ENCODE assay signal across 18 cellular contexts in genomic region chr15:70192490-70192889, GRCh38.
DNase-seq lines count a peak whose midpoint lies in the region; ATAC-seq and TF ChIP-seq lines count a peak whose summit lies in the region.
"Had no signal": no experiment of that assay in that cellular context is flagged by ENCODE, and none has a peak within 500 bp of the region (broad histone marks: within the 10 kb centered on the region; RNA-seq: fewer than 3 reads in every experiment).

No MANE protein-coding gene starts in this region.

- 68 to 81% methylated on average over 9 of the region's 9 CpGs for WGBS in sigmoid colon, 2 donors

- TF ChIP-seq POLR2A in sigmoid colon (IDR thresholded peaks at IDR 0.05), result no peak

- H3K4me3 Mint-ChIP-seq in natural killer cell treated with Interleukin-12 subunit alpha and Interleukin-12 subunit beta and Interleukin-15 and Interleukin-18, amount 100 ng/mL, for 72 hours, result no peak overlapping the region
- H3K4me3 Mint-ChIP-seq in natural killer cell, result no peak overlapping the region
- H3K4me3 Mint-ChIP-seq: CD4-positive, alpha-beta memory T cell; H9; IgD-negative memory B cell had no signal

- H3K27me3 Mint-ChIP-seq in natural killer cell treated with Interleukin-12 subunit alpha and Interleukin-12 subunit beta and Interleukin-15 and Interleukin-18, amount 100 ng/mL, for 72 hours, result peaks cover 15 to 34% of the 10 kb centered on the region in 2 donors
- H3K27me3 Mint-ChIP-seq in natural killer cell (ENCODE audit: low read depth in 2 of 2), result peaks cover 32 to 54% of the 10 kb centered on the region in 2 donors
- H3K27me3 Mint-ChIP-seq: CD4-positive, alpha-beta memory T cell had no signal

- no peak overlapping the region for H3K27ac ChIP-seq in sigmoid colon
- H3K27ac ChIP-seq: C4-2B had no signal

- no peaks in the 10 kb centered on the region for H3K4me1 Mint-ChIP-seq in natural killer cell treated with Interleukin-12 subunit alpha and Interleukin-12 subunit beta and Interleukin-15 and Interleukin-18, amount 100 ng/mL, for 72 hours (ENCODE audit: low read depth in 2 of 2)
- H3K4me1 Mint-ChIP-seq in natural killer cell, result no peaks in the 10 kb centered on the region

- peaks cover 0 to 4% (median 0%) of the 10 kb centered on the region in 4 donors for H3K9me3 ChIP-seq in sigmoid colon

- H3K9me3 Mint-ChIP-seq in natural killer cell treated with Interleukin-12 subunit alpha and Interleukin-12 subunit beta and Interleukin-15 and Interleukin-18, amount 100 ng/mL, for 72 hours, result no peaks in the 10 kb centered on the region
- H3K9me3 Mint-ChIP-seq in natural killer cell, result peaks cover 2 to 3% of the 10 kb centered on the region in 2 donors

- H3K27ac Mint-ChIP-seq in natural killer cell treated with Interleukin-12 subunit alpha and Interleukin-12 subunit beta and Interleukin-15 and Interleukin-18, amount 100 ng/mL, for 72 hours, result no peak overlapping the region
- H3K27ac Mint-ChIP-seq in natural killer cell, result no peak overlapping the region
- H3K27ac Mint-ChIP-seq: CD4-positive, alpha-beta memory T cell; H9; IgD-negative memory B cell had no signal

- H3K4me3 ChIP-seq in sigmoid colon, result no peak overlapping the region

- H3K36me3 ChIP-seq in sigmoid colon, result no peaks in the 10 kb centered on the region
- H3K36me3 ChIP-seq: BE2C had no signal

- H3K36me3 Mint-ChIP-seq in natural killer cell treated with Interleukin-12 subunit alpha and Interleukin-12 subunit beta and Interleukin-15 and Interleukin-18, amount 100 ng/mL, for 72 hours, result peaks cover 5% of the 10 kb centered on the region
- no peaks in the 10 kb centered on the region for H3K36me3 Mint-ChIP-seq in natural killer cell
- H3K36me3 Mint-ChIP-seq: IgD-negative memory B cell had no signal

- H3K27me3 ChIP-seq in sigmoid colon, result no peaks in the 10 kb centered on the region
- H3K27me3 ChIP-seq: BE2C had no signal

- peaks cover 0 to 26% (median 19%) of the 10 kb centered on the region in 4 donors for H3K4me1 ChIP-seq in sigmoid colon

- intact Hi-C loops in natural killer cell (cut with micrococcal nuclease) (no loop called here), sigmoid colon (cut with DNase I) (loop anchor here (10.0 kb wide), 1 partner anchor 72 kb away; no protein-coding TSS in a partner anchor), sciatic nerve (cut with DNase I) (no loop called here)

- peak; percentile 58 for DNase-seq in natural killer cell treated with Interleukin-12 subunit alpha and Interleukin-12 subunit beta and Interleukin-15 and Interleukin-18, amount 100 ng/mL, for 72 hours (ENCODE audit: low spot score)
- no peak for DNase-seq in natural killer cell
- DNase-seq in left lobe of liver (ENCODE audit: low spot score), result no peak
- DNase-seq in sigmoid colon, result peak; percentile 25
- no peak for DNase-seq in ACHN
- DNase-seq in sciatic nerve (ENCODE audit: low spot score), result no peak
- DNase-seq: BE2C; CD4-positive, alpha-beta memory T cell; COR-L47; DMS153; DMS79 treated with DMSO at 0.1 percent for 48 hours; EL; GOT3; H9; KG1 had no signal

- ATAC-seq in natural killer cell treated with Interleukin-12 subunit alpha and Interleukin-12 subunit beta and Interleukin-15 and Interleukin-18, amount 100 ng/mL, for 72 hours, result no peak
- ATAC-seq in natural killer cell (no peak), left lobe of liver (peak; percentile 5), sciatic nerve (no peak), GM21360 (IDR thresholded peaks at IDR 0.05; ENCODE audit: unreplicated experiment) (no peak)

- in situ Hi-C loops in ACHN (cut with HindIII; ENCODE audit: low pct_ligation_motif_present, low pct_unique_long_range_greater_than_20kb, low sequenced_read_pairs), result no loop called here

- no peak for TF ChIP-seq EP300 in sigmoid colon (IDR thresholded peaks at IDR 0.05)

- TF ChIP-seq CTCF in natural killer cell (IDR thresholded peaks at IDR 0.05), result no peak
- no peak for TF ChIP-seq CTCF in sigmoid colon (IDR thresholded peaks at IDR 0.05)

Comparison
In these comparisons a context has a peak if more than half of its experiments do, and no peak if none do; other contexts are left out.
1. DNase-seq: peak in natural killer cell treated with Interleukin-12 subunit alpha and Interleukin-12 subunit beta and Interleukin-15 and Interleukin-18, amount 100 ng/mL, for 72 hours (single experiment) and sigmoid colon (single experiment); none in natural killer cell (single experiment), left lobe of liver (single experiment), ACHN (single experiment) and sciatic nerve (single experiment).